1 cellular context compared by ENCODE assay signal in the genomic region with DNA sequence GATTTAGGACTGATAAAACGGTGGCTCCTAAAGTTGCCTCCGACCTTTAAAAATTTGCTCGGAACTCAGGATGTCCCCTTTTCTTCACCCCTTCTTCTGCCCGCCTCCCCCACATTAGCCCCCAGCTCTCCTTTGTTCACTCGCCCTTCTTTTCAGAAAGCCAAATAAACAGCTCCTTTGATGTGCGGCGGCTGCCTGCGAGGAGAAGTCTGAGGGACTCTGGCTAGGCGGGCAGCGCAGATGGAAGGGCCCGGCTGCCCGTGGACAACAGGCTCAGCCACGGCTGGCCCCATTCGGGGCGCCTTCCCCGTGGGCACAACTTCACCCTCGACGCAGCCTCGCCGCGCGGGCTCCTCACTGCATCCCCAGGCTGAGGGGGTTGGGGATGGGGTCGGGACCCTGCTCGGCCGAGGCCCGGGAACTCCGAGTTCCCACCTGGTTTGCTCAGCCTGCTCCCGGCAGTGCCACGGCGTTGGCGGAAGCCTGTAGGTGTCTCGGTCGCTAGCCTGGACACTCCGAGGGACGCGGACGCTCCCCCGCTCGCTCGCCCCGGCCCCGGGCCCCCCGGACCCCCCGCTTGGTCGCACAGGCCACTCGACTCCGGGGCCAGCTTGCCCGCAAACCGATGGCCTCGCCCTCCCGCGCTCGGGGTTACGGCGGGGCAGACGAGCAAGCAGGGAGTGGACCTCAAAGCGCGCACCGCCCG.
TF ChIP-seq lines count a peak whose summit lies in the region.

No MANE protein-coding gene starts in this region.

TF ChIP-seq in GM23338, 12 proteins besides CTCF, POLR2A, EP300 and RAD21 (continued from another document):
- TF ChIP-seq ETS1 (IDR thresholded peaks at IDR 0.05) (no peak), EZH2phosphoT487 (IDR thresholded peaks at IDR 0.05; ENCODE audit: unreplicated experiment) (no peak), POLR2AphosphoS5 (IDR thresholded peaks at IDR 0.05; ENCODE audit: low read depth) (no peak), CREB1 (CRISPR knock-in tag; IDR thresholded peaks at IDR 0.05; ENCODE audit: low read depth) (no peak), ZNF331 (CRISPR knock-in tag; IDR thresholded peaks at IDR 0.05; ENCODE audit: low read depth) (no peak), JUNB (IDR thresholded peaks at IDR 0.05; ENCODE audit: unreplicated experiment) (no peak), STAT1 (IDR thresholded peaks at IDR 0.05; ENCODE audit: unreplicated experiment) (no peak), NANOG (IDR thresholded peaks at IDR 0.05; ENCODE audit: borderline replicate concordance) (no peak), ZNF114 (CRISPR knock-in tag; IDR thresholded peaks at IDR 0.05) (no peak), ZNF462 (CRISPR knock-in tag; IDR thresholded peaks at IDR 0.05) (no peak), EZH2 (IDR thresholded peaks at IDR 0.05; ENCODE audit: low read depth, unreplicated experiment) (no peak)
